Comparison of ENCODE assay signal across 1 cellular context in the genomic region with DNA sequence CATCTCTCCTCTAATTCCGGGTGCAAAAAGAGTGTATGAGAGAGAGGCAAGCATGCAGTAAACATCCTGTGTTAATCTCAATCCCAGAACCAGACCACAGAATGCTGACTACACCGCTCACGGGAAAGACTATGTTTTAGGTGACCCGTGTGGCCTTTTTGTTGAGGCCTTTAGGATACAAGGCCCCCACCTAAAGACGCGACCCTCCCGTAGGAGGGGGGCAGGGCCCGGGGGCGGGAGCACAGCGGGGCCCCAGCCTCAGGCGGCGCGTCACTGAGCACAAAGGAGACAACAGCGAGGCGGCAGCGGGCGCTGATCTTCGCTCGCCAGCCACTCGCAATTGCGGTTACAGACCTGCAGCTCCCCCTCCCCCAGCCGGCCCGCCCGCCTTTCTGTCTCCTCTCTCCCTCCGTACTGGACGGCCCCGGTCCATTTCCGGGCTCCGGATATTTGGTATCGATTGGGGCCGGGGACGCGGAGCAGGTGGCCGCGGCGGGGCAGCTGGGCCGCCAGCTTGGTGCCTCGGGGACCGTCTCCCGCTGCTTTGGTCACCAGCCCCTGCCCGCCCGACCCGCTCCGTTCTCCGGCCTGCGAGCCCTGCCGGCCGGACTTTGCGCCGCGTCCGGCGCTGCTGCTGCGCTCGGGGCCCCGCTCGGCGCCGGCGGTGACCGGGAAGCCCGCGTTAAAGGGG.
TF ChIP-seq lines count a peak whose summit lies in the region.

A gene with protein sequence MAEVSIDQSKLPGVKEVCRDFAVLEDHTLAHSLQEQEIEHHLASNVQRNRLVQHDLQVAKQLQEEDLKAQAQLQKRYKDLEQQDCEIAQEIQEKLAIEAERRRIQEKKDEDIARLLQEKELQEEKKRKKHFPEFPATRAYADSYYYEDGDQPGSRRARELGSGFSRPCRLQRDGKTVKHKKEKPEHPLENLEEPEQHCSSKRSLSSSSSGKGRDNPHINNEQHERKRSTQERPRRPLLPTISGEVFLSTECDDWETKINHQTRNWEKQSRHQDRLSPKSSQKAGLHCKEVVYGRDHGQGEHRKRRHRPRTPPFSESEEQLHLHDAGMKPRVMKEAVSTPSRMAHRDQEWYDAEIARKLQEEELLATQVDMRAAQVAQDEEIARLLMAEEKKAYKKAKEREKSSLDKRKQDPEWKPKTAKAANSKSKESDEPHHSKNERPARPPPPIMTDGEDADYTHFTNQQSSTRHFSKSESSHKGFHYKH (plus strand): TSS at position 432 of the 691 bp plus-strand sequence. CDS start 281 bp downstream, outside the sequence.

TF ChIP-seq in HepG2, 621 proteins besides CTCF, POLR2A, EP300 and RAD21 (continued from another document and continues in another):
- peak; percentile 92; the same call in 1 of the 2 replicates for TF ChIP-seq KMT2A (CRISPR knock-in tag; IDR thresholded peaks at IDR 0.05)
- no peak for TF ChIP-seq ZNF83 (CRISPR knock-in tag; IDR thresholded peaks at IDR 0.05; ENCODE audit: borderline replicate concordance)
- TF ChIP-seq ZNF501 (CRISPR knock-in tag; IDR thresholded peaks at IDR 0.05) = peak; percentile 67; the same call in 1 of the 2 replicates
- TF ChIP-seq PCBP1 (IDR thresholded peaks at IDR 0.05; ENCODE audit: borderline replicate concordance, low read depth, low read length) = no peak; the same call in 1 of the 2 replicates
- TF ChIP-seq SALL2 (CRISPR knock-in tag; IDR thresholded peaks at IDR 0.05) = 0 out of 2 replicates have a peak, but pooled peaks have one; percentile 71
- TF ChIP-seq SALL1 (CRISPR knock-in tag; IDR thresholded peaks at IDR 0.05) = peak; percentile 85
- no peak for TF ChIP-seq NFATC3 (CRISPR knock-in tag; IDR thresholded peaks at IDR 0.05)
- TF ChIP-seq HDAC2 (CRISPR knock-in tag; IDR thresholded peaks at IDR 0.05) = 0 out of 2 replicates have a peak, but pooled peaks have one; percentile 47
- no peak for TF ChIP-seq HCFC1 (IDR thresholded peaks at IDR 0.05; ENCODE audit: low read depth, low read length)
- TF ChIP-seq RELA (CRISPR knock-in tag; IDR thresholded peaks at IDR 0.05) = 0 out of 2 replicates have a peak, but pooled peaks have one; percentile 31
- TF ChIP-seq NCOR1 (IDR thresholded peaks at IDR 0.05; ENCODE audit: borderline replicate concordance, low read length) = no peak; the same call in 1 of the 2 replicates
- TF ChIP-seq TRIM24 (CRISPR knock-in tag; IDR thresholded peaks at IDR 0.05) = peak; percentile 41; the same call in 1 of the 2 replicates
- TF ChIP-seq THYN1 (CRISPR knock-in tag; IDR thresholded peaks at IDR 0.05; ENCODE audit: borderline replicate concordance, low read depth) = no peak
- TF ChIP-seq, protein P1, sequence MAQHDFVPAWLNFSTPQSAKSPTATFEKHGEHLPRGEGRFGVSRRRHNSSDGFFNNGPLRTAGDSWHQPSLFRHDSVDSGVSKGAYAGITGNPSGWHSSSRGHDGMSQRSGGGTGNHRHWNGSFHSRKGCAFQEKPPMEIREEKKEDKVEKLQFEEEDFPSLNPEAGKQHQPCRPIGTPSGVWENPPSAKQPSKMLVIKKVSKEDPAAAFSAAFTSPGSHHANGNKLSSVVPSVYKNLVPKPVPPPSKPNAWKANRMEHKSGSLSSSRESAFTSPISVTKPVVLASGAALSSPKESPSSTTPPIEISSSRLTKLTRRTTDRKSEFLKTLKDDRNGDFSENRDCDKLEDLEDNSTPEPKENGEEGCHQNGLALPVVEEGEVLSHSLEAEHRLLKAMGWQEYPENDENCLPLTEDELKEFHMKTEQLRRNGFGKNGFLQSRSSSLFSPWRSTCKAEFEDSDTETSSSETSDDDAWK (CRISPR knock-in tag; IDR thresholded peaks at IDR 0.05) = no peak
- TF ChIP-seq SSRP1 (CRISPR knock-in tag; IDR thresholded peaks at IDR 0.05) = no peak
- TF ChIP-seq, protein P2, sequence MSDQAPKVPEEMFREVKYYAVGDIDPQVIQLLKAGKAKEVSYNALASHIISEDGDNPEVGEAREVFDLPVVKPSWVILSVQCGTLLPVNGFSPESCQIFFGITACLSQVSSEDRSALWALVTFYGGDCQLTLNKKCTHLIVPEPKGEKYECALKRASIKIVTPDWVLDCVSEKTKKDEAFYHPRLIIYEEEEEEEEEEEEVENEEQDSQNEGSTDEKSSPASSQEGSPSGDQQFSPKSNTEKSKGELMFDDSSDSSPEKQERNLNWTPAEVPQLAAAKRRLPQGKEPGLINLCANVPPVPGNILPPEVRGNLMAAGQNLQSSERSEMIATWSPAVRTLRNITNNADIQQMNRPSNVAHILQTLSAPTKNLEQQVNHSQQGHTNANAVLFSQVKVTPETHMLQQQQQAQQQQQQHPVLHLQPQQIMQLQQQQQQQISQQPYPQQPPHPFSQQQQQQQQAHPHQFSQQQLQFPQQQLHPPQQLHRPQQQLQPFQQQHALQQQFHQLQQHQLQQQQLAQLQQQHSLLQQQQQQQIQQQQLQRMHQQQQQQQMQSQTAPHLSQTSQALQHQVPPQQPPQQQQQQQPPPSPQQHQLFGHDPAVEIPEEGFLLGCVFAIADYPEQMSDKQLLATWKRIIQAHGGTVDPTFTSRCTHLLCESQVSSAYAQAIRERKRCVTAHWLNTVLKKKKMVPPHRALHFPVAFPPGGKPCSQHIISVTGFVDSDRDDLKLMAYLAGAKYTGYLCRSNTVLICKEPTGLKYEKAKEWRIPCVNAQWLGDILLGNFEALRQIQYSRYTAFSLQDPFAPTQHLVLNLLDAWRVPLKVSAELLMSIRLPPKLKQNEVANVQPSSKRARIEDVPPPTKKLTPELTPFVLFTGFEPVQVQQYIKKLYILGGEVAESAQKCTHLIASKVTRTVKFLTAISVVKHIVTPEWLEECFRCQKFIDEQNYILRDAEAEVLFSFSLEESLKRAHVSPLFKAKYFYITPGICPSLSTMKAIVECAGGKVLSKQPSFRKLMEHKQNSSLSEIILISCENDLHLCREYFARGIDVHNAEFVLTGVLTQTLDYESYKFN (CRISPR knock-in tag; conservative IDR thresholded peaks at IDR 0.05) = peak; percentile 84
- TF ChIP-seq ZNF792 (CRISPR knock-in tag; IDR thresholded peaks at IDR 0.05) = peak; percentile 77; the same call in 1 of the 2 replicates
- 0 out of 2 replicates have a peak, but pooled peaks have one; percentile 65 for TF ChIP-seq CCDC6 (CRISPR knock-in tag; IDR thresholded peaks at IDR 0.05)
- TF ChIP-seq ZNF605 (CRISPR knock-in tag; IDR thresholded peaks at IDR 0.05) = peak; percentile 72; the same call in 1 of the 2 replicates
- TF ChIP-seq, protein P3, sequence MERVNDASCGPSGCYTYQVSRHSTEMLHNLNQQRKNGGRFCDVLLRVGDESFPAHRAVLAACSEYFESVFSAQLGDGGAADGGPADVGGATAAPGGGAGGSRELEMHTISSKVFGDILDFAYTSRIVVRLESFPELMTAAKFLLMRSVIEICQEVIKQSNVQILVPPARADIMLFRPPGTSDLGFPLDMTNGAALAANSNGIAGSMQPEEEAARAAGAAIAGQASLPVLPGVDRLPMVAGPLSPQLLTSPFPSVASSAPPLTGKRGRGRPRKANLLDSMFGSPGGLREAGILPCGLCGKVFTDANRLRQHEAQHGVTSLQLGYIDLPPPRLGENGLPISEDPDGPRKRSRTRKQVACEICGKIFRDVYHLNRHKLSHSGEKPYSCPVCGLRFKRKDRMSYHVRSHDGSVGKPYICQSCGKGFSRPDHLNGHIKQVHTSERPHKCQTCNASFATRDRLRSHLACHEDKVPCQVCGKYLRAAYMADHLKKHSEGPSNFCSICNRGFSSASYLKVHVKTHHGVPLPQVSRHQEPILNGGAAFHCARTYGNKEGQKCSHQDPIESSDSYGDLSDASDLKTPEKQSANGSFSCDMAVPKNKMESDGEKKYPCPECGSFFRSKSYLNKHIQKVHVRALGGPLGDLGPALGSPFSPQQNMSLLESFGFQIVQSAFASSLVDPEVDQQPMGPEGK (CRISPR knock-in tag; IDR thresholded peaks at IDR 0.05) = peak; percentile 96
- peak; percentile 77; the same call in 1 of the 2 replicates for TF ChIP-seq ZNF563 (CRISPR knock-in tag; IDR thresholded peaks at IDR 0.05)
- peak; percentile 84 for TF ChIP-seq HIVEP1 (CRISPR knock-in tag; IDR thresholded peaks at IDR 0.05)
- peak; percentile 42; the same call in 1 of the 2 replicates for TF ChIP-seq ZNF225 (CRISPR knock-in tag; IDR thresholded peaks at IDR 0.05)
- TF ChIP-seq, protein P4, sequence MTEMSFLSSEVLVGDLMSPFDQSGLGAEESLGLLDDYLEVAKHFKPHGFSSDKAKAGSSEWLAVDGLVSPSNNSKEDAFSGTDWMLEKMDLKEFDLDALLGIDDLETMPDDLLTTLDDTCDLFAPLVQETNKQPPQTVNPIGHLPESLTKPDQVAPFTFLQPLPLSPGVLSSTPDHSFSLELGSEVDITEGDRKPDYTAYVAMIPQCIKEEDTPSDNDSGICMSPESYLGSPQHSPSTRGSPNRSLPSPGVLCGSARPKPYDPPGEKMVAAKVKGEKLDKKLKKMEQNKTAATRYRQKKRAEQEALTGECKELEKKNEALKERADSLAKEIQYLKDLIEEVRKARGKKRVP (CRISPR knock-in tag; IDR thresholded peaks at IDR 0.05) = peak in 1 of 2 experiments; percentile 63; a peak in 2 of 4 replicates
- TF ChIP-seq ZSCAN31 (CRISPR knock-in tag; IDR thresholded peaks at IDR 0.05; ENCODE audit: low read depth) = peak; percentile 93
- TF ChIP-seq ZNF761 (CRISPR knock-in tag; conservative IDR thresholded peaks at IDR 0.05) = no peak; the same call in 1 of the 2 replicates
- TF ChIP-seq, protein P5, sequence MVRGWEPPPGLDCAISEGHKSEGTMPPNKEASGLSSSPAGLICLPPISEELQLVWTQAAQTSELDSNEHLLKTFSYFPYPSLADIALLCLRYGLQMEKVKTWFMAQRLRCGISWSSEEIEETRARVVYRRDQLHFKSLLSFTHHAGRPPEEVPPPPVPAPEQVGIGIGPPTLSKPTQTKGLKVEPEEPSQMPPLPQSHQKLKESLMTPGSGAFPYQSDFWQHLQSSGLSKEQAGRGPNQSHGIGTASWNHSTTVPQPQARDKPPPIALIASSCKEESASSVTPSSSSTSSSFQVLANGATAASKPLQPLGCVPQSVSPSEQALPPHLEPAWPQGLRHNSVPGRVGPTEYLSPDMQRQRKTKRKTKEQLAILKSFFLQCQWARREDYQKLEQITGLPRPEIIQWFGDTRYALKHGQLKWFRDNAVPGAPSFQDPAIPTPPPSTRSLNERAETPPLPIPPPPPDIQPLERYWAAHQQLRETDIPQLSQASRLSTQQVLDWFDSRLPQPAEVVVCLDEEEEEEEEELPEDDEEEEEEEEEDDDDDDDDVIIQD (CRISPR knock-in tag; IDR thresholded peaks at IDR 0.05; ENCODE audit: low read depth) = peak; percentile 87; the same call in 1 of the 2 replicates
- no peak for TF ChIP-seq ZNF644 (CRISPR knock-in tag; IDR thresholded peaks at IDR 0.05; ENCODE audit: low read depth)
- TF ChIP-seq, protein P6, sequence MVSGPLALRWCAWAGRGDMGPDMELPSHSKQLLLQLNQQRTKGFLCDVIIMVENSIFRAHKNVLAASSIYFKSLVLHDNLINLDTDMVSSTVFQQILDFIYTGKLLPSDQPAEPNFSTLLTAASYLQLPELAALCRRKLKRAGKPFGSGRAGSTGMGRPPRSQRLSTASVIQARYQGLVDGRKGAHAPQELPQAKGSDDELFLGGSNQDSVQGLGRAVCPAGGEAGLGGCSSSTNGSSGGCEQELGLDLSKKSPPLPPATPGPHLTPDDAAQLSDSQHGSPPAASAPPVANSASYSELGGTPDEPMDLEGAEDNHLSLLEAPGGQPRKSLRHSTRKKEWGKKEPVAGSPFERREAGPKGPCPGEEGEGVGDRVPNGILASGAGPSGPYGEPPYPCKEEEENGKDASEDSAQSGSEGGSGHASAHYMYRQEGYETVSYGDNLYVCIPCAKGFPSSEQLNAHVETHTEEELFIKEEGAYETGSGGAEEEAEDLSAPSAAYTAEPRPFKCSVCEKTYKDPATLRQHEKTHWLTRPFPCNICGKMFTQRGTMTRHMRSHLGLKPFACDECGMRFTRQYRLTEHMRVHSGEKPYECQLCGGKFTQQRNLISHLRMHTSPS (CRISPR knock-in tag; IDR thresholded peaks at IDR 0.05; ENCODE audit: low read depth) = 0 out of 2 replicates have a peak, but pooled peaks have one; percentile 60
- TF ChIP-seq TBP (CRISPR knock-in tag; IDR thresholded peaks at IDR 0.05) = no peak
- TF ChIP-seq ZNF350 (CRISPR knock-in tag; IDR thresholded peaks at IDR 0.05; ENCODE audit: borderline replicate concordance, low read depth) = peak; percentile 52; the same call in 1 of the 2 replicates
- TF ChIP-seq ZKSCAN1 (IDR thresholded peaks at IDR 0.05; ENCODE audit: low read length) = no peak
- TF ChIP-seq KAT8 (CRISPR knock-in tag; IDR thresholded peaks at IDR 0.05) = peak; percentile 93
- TF ChIP-seq MEIS2 (CRISPR knock-in tag; IDR thresholded peaks at IDR 0.05) = peak; percentile 78; the same call in 1 of the 2 replicates
- TF ChIP-seq ZNF562 (CRISPR knock-in tag; IDR thresholded peaks at IDR 0.05; ENCODE audit: borderline replicate concordance) = peak; percentile 70; the same call in 1 of the 2 replicates
- TF ChIP-seq ZNF772 (CRISPR knock-in tag; IDR thresholded peaks at IDR 0.05) = peak; percentile 82
- TF ChIP-seq SMARCE1 (IDR thresholded peaks at IDR 0.05; ENCODE audit: borderline replicate concordance) = no peak
- TF ChIP-seq, protein P7, sequence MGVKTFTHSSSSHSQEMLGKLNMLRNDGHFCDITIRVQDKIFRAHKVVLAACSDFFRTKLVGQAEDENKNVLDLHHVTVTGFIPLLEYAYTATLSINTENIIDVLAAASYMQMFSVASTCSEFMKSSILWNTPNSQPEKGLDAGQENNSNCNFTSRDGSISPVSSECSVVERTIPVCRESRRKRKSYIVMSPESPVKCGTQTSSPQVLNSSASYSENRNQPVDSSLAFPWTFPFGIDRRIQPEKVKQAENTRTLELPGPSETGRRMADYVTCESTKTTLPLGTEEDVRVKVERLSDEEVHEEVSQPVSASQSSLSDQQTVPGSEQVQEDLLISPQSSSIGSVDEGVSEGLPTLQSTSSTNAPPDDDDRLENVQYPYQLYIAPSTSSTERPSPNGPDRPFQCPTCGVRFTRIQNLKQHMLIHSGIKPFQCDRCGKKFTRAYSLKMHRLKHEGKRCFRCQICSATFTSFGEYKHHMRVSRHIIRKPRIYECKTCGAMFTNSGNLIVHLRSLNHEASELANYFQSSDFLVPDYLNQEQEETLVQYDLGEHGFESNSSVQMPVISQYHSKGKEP (CRISPR knock-in tag; IDR thresholded peaks at IDR 0.05) = no peak
- peak; percentile 94 for TF ChIP-seq HNRNPLL (IDR thresholded peaks at IDR 0.05; ENCODE audit: low read depth, low read length, poor library complexity, severe bottlenecking)
- no peak for TF ChIP-seq ZNF773 (CRISPR knock-in tag; IDR thresholded peaks at IDR 0.05; ENCODE audit: borderline replicate concordance)
- peak; percentile 71; the same call in 1 of the 2 replicates for TF ChIP-seq ZNF430 (CRISPR knock-in tag; IDR thresholded peaks at IDR 0.05)
- TF ChIP-seq MBNL3 (CRISPR knock-in tag; conservative IDR thresholded peaks at IDR 0.05) = no peak
- TF ChIP-seq MAZ (IDR thresholded peaks at IDR 0.05; ENCODE audit: borderline replicate concordance, low read depth, low read length) = peak; percentile 69; the same call in 1 of the 2 replicates
- TF ChIP-seq MAZ (CRISPR knock-in tag; IDR thresholded peaks at IDR 0.05; ENCODE audit: low read depth) = peak; percentile 86
- TF ChIP-seq ZNF17 (CRISPR knock-in tag; IDR thresholded peaks at IDR 0.05) = no peak
- 0 out of 2 replicates have a peak, but pooled peaks have one; percentile 16 for TF ChIP-seq ZKSCAN5 (CRISPR knock-in tag; IDR thresholded peaks at IDR 0.05)
